Comparison of ENCODE assay signal across 2 cellular contexts in genomic region chr13:51818276-51818675, GRCh38.
TF ChIP-seq lines count a peak whose summit lies in the region.

No MANE protein-coding gene starts in this region.

TF ChIP-seq in SK-N-SH, 30 proteins besides CTCF, POLR2A, EP300 and RAD21:
- TF ChIP-seq PBX3 (IDR thresholded peaks at IDR 0.05) (no peak), CHD2 (IDR thresholded peaks at IDR 0.05; ENCODE audit: low read length, partially characterized antibody) (no peak), ELF1 (IDR thresholded peaks at IDR 0.05) (no peak), MXI1 (IDR thresholded peaks at IDR 0.05; ENCODE audit: low read depth, low read length) (no peak)

TF ChIP-seq in SK-N-SH treated with all-trans-retinoic acid at 6 μM for 48 hours, 23 proteins besides CTCF, POLR2A, EP300 and RAD21 (continued from another document):
- no peak for TF ChIP-seq CREB5 (CRISPR knock-in tag; IDR thresholded peaks at IDR 0.05; ENCODE audit: low read depth)
- TF ChIP-seq CSRNP3 (CRISPR knock-in tag; IDR thresholded peaks at IDR 0.05), result no peak
- no peak for TF ChIP-seq TOX (CRISPR knock-in tag; IDR thresholded peaks at IDR 0.05; ENCODE audit: borderline replicate concordance)
- no peak for TF ChIP-seq ZFP3 (CRISPR knock-in tag; IDR thresholded peaks at IDR 0.05)
- TF ChIP-seq ARNTL (CRISPR knock-in tag; IDR thresholded peaks at IDR 0.05; ENCODE audit: borderline replicate concordance, low read depth), result no peak
- TF ChIP-seq ZC3H10 (CRISPR knock-in tag; IDR thresholded peaks at IDR 0.05), result no peak
- TF ChIP-seq ZNF565 (CRISPR knock-in tag; conservative IDR thresholded peaks at IDR 0.05; ENCODE audit: low read depth), result no peak
- no peak for TF ChIP-seq PATZ1 (CRISPR knock-in tag; IDR thresholded peaks at IDR 0.05; ENCODE audit: borderline replicate concordance)
